9 cellular contexts compared by ENCODE assay signal in the genomic region with DNA sequence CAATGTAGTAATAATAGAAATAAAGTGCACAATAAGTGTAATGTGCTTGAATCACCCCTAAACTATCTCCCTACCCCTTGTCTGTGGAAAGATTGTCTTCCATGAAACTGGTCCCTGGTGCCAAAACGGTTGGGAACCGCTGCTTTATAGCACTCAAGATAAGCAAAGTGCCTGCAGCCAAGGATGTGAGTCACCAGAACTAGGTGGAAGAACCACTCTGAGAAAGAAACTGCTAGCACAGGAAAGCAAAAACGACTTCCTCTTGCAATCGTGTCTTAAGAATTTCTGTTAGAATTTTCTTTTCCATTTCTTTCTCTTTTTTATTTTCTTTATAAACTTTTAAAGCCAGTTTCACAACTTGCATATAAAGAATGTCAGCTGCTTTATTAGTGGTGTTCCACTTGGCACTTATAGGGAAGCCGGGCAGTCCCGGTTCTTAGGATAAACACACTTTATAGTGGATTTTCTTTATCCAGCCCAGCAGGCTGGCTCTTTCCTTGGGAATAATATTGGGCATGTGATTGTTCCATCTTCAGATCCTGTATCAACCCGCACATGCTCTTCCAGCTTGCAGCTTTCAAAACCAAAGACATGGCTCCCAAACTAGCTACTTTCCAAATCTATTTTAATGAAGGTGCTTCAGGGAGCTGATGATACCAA. TPM values are rescaled to one million over a fixed set of nuclear protein-coding genes. Genes with fewer than 3 reads are reported as not detected.
DNase-seq lines count a peak whose midpoint lies in the region; ATAC-seq and TF ChIP-seq lines count a peak whose summit lies in the region.
"Had no signal": no experiment of that assay in that cellular context is flagged by ENCODE, and none has a peak within 500 bp of the region (broad histone marks: within the 10 kb centered on the region; RNA-seq: fewer than 3 reads in every experiment).

No MANE protein-coding gene starts in this region.

- H3K4me2 ChIP-seq in Karpas-422 (ENCODE audit: low read depth, low read length, poor library complexity, severe bottlenecking): no peak overlapping the region
- H3K4me2 ChIP-seq in neural progenitor cell: no peak overlapping the region

- no peak for TF ChIP-seq POLR2A in erythroblast (IDR thresholded peaks at IDR 0.05; ENCODE audit: low read length)

- H4K20me1 ChIP-seq in Karpas-422 (ENCODE audit: insufficient read depth, low read depth, low read length): no peaks in the 10 kb centered on the region
- no peaks in the 10 kb centered on the region for H4K20me1 ChIP-seq in neural progenitor cell (ENCODE audit: low read depth)

- no peaks in the 10 kb centered on the region for H3K36me3 Mint-ChIP-seq in neural progenitor cell

- H3K4me1 ChIP-seq in Karpas-422 (ENCODE audit: low read length) (no peaks in the 10 kb centered on the region), neural progenitor cell (no peaks in the 10 kb centered on the region)
- H3K4me1 ChIP-seq: parathyroid adenoma had no signal

- H3K9me3 Mint-ChIP-seq in neural progenitor cell: no peaks in the 10 kb centered on the region

- peak; percentile 51 for ATAC-seq in GM18867 (IDR thresholded peaks at IDR 0.05; ENCODE audit: unreplicated experiment)

- no peak overlapping the region for H3K9ac ChIP-seq in Karpas-422 (ENCODE audit: low read length)
- H3K9ac ChIP-seq in neural progenitor cell: no peak overlapping the region
- H3K9ac ChIP-seq: parathyroid adenoma had no signal

- H3K79me2 ChIP-seq in Karpas-422 (ENCODE audit: low read length) (no peaks in the 10 kb centered on the region), neural progenitor cell (ENCODE audit: low read depth) (no peaks in the 10 kb centered on the region)
- H3K79me2 ChIP-seq: parathyroid adenoma had no signal

- H3K27me3 ChIP-seq in Karpas-422 (ENCODE audit: low read length) (no peaks in the 10 kb centered on the region), neural progenitor cell (no peaks in the 10 kb centered on the region)

- TF ChIP-seq CTCF in neural progenitor cell (IDR thresholded peaks at IDR 0.05): no peak

- no peak overlapping the region for H3K4me3 Mint-ChIP-seq in neural progenitor cell

- H3K27ac ChIP-seq in Karpas-422 (ENCODE audit: low read length) (no peak overlapping the region), neural progenitor cell (no peak overlapping the region)
- H3K27ac ChIP-seq: parathyroid adenoma had no signal

- DNase-seq in NOMO-1 treated with DMSO at 0.1 percent for 48 hours (lab: John Stamatoyannopoulos, UW; ENCODE audit: unreplicated experiment) (peak; percentile 77), erythroblast (lab: John Stamatoyannopoulos, UW) (peak; percentile 24 to 73), pulmonary artery endothelial cell (ENCODE audit: low read depth, low spot score) (peak; percentile 75), NCI-H2029 treated with DMSO at 0.1 percent for 48 hours (lab: John Stamatoyannopoulos, UW) (no peak), Karpas-422 (no peak), neural progenitor cell (ENCODE audit: low spot score) (no peak), DMS 273 treated with DMSO at 0.1 percent for 48 hours (lab: John Stamatoyannopoulos, UW) (no peak)

- H3K36me3 ChIP-seq in Karpas-422 (ENCODE audit: insufficient read depth, low read length) (no peaks in the 10 kb centered on the region), neural progenitor cell (no peaks in the 10 kb centered on the region)

- H3K9me3 ChIP-seq in Karpas-422 (ENCODE audit: low read length): no peaks in the 10 kb centered on the region
- no peaks in the 10 kb centered on the region for H3K9me3 ChIP-seq in neural progenitor cell (ENCODE audit: low read depth)

- no peaks in the 10 kb centered on the region for H3F3A ChIP-seq in neural progenitor cell (ENCODE audit: low read depth)

- no peak overlapping the region for H3K27ac Mint-ChIP-seq in neural progenitor cell

- H3K9me2 ChIP-seq in Karpas-422 (replicated peaks; ENCODE audit: insufficient read depth, low read length): 0 out of 2 replicates have a peak, but pooled peaks cover 4% of the 10 kb centered on the region

- H3K4me1 Mint-ChIP-seq in neural progenitor cell: peaks cover 14% of the 10 kb centered on the region

- H2AFZ ChIP-seq in Karpas-422 (ENCODE audit: low read length) (no peak overlapping the region), neural progenitor cell (replicated peaks) (no peak overlapping the region)
- H2AFZ ChIP-seq: parathyroid adenoma had no signal

- no peaks in the 10 kb centered on the region for H3K27me3 Mint-ChIP-seq in neural progenitor cell (ENCODE audit: insufficient read depth, low read depth)

- no peak overlapping the region for H3K4me3 ChIP-seq in Karpas-422 (ENCODE audit: low read length)
- no peak overlapping the region for H3K4me3 ChIP-seq in neural progenitor cell

RNA-seq across cellular contexts. Expression of a gene that starts 32.3 kb away (rescaled TPM):
- total RNA-seq in pulmonary artery endothelial cell (311 and 535 TPM in 2 replicates), neural progenitor cell (ENCODE audit: low replicate concordance) (not detected in 2 replicates)
- total RNA-seq in Karpas-422 (2014; rRNA removed; shearing (Covaris generic); ENCODE audit: low replicate concordance): not detected in 2 replicates

Comparison
In these comparisons a context has a peak if more than half of its experiments do, and no peak if none do; other contexts are left out.
1. DNase-seq: peak in NOMO-1 treated with DMSO at 0.1 percent for 48 hours (single experiment), erythroblast (2 of 2) and pulmonary artery endothelial cell (single experiment); none in NCI-H2029 treated with DMSO at 0.1 percent for 48 hours (single experiment), Karpas-422 (single experiment), neural progenitor cell (single experiment) and DMS 273 treated with DMSO at 0.1 percent for 48 hours (single experiment).
2. RNA of a gene that starts 32.3 kb away (total RNA-seq): 311 to 535 TPM in pulmonary artery endothelial cell; not detected in Karpas-422 and not detected in neural progenitor cell; every median in the first group is over 100 times any median in the second.